19 cellular contexts compared by ENCODE assay signal in the genomic region with DNA sequence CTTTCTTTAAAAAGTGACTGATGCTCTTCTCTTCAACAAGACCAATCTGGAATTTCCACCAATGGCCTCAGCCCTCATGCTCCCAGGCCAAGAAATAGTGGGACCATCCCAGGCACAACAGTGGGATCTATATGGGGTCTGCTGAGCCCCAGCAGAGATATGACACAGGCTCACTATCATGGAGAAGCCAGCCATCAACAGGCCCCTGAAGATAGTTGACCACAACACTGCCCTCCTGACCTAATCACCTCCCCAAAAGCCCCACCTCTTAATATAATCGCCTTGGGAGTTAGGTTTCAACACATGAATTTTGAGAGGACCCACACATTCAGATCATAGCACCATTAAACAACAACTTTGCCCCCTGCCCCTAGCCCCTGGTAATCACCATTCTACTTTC.
"Had no signal": no experiment of that assay in that cellular context is flagged by ENCODE, and none has a peak within 500 bp of the region (broad histone marks: within the 10 kb centered on the region; RNA-seq: fewer than 3 reads in every experiment).

No MANE protein-coding gene starts in this region.

- H3K4me3 Mint-ChIP-seq: activated CD4-positive, alpha-beta memory T cell treated with anti-CD3 and anti-CD28 coated beads, Interleukin-2, amount 10 ng/mL, durations not matched to agents 7 days and 5 days; activated CD4-positive, alpha-beta T cell treated with anti-CD3 and anti-CD28 coated beads, Interleukin-2, amount 10 ng/mL, durations not matched to agents 24 days and 14 days; activated T-helper 1 cell treated with anti-CD3 and anti-CD28 coated beads, Interleukin-12 subunit alpha, Interleukin-12 subunit beta, Interleukin-2, Interleukin-4 antibody, amounts not matched to agents 30 ng/mL and 10 ng/mL and 1 ng/mL, durations not matched to agents 14 hours and 24 hours and 36 hours; natural killer cell; T-cell had no signal

- ATAC-seq: activated naive CD4-positive, alpha-beta T cell treated with anti-CD3 and anti-CD28 coated beads, Interleukin-2, amount 50 U/mL, for 72 hours; gastroesophageal sphincter; left ventricle myocardium superior; natural killer cell; T-cell had no signal

- H3K9me3 Mint-ChIP-seq: activated CD4-positive, alpha-beta memory T cell treated with anti-CD3 and anti-CD28 coated beads, Interleukin-2, amount 10 ng/mL, durations not matched to agents 7 days and 5 days; natural killer cell had no signal

- H3K27ac Mint-ChIP-seq: activated CD4-positive, alpha-beta memory T cell treated with anti-CD3 and anti-CD28 coated beads, Interleukin-2, amount 10 ng/mL, durations not matched to agents 7 days and 5 days; activated CD4-positive, alpha-beta T cell treated with anti-CD3 and anti-CD28 coated beads, Interleukin-2, amount 10 ng/mL, durations not matched to agents 24 days and 14 days; activated T-helper 1 cell treated with anti-CD3 and anti-CD28 coated beads, Interleukin-12 subunit alpha, Interleukin-12 subunit beta, Interleukin-2, Interleukin-4 antibody, amounts not matched to agents 30 ng/mL and 10 ng/mL and 1 ng/mL, durations not matched to agents 14 hours and 24 hours and 36 hours; natural killer cell; progenitor cell of endocrine pancreas had no signal

- H3K36me3 Mint-ChIP-seq: natural killer cell, T-cell had no signal

- H3K27me3 Mint-ChIP-seq: activated CD4-positive, alpha-beta memory T cell treated with anti-CD3 and anti-CD28 coated beads, Interleukin-2, amount 10 ng/mL, durations not matched to agents 7 days and 5 days; activated CD4-positive, alpha-beta T cell treated with anti-CD3 and anti-CD28 coated beads, Interleukin-2, amount 10 ng/mL, durations not matched to agents 24 days and 14 days; progenitor cell of endocrine pancreas; T-cell had no signal

- DNase-seq: activated CD4-positive, alpha-beta memory T cell treated with anti-CD3 and anti-CD28 coated beads, Interleukin-2, amount 10 ng/mL, durations not matched to agents 7 days and 5 days; activated CD4-positive, alpha-beta T cell treated with anti-CD3 and anti-CD28 coated beads, Interleukin-2, amount 10 ng/mL, durations not matched to agents 24 days and 14 days; activated gamma-delta T cell; amygdala; head of caudate nucleus; hypothalamus; left ventricle myocardium superior; mammary epithelial cell; midbrain; natural killer cell; spleen; stimulated activated CD4-positive, alpha-beta T cell treated with anti-CD3 and anti-CD28 coated beads, Interleukin-4, amount 100 ng/mL, for 24 hours; stomach; T-cell; uterus had no signal
